8 cellular contexts compared by ENCODE assay signal in genomic region chr1:153749408-153750005, GRCh38. TPM values are rescaled to one million over a fixed set of nuclear protein-coding genes. Genes with fewer than 3 reads are reported as not detected.
DNase-seq lines count a peak whose midpoint lies in the region; TF ChIP-seq lines count a peak whose summit lies in the region.

No MANE protein-coding gene starts in this region.

- no peaks in the 10 kb centered on the region for H4K20me1 ChIP-seq in H9 (ENCODE audit: control insufficient read depth, insufficient read depth, insufficient read length)

- no peaks in the 10 kb centered on the region for H3K9me3 ChIP-seq in H9 (ENCODE audit: control insufficient read depth, low read depth, low read length)
- no peaks in the 10 kb centered on the region for H3K9me3 ChIP-seq in SJCRH30 (replicated peaks)
- no peaks in the 10 kb centered on the region for H3K9me3 ChIP-seq in transverse colon

- no peak overlapping the region for H3K56ac ChIP-seq in H9 (ENCODE audit: insufficient read length, low read depth, low read length)

- no peak overlapping the region for H4K91ac ChIP-seq in H9 (ENCODE audit: insufficient read length, low read depth, low read length)

- H3K4me3 ChIP-seq in SJCRH30 (no peak overlapping the region), transverse colon (no peak overlapping the region)

- no peak overlapping the region for H2BK5ac ChIP-seq in H9 (ENCODE audit: insufficient read length, low read length)

- no peak overlapping the region for H3K4ac ChIP-seq in H9 (ENCODE audit: low read depth, low read length)

- WGBS in H9 (ENCODE audit: extremely low coverage, insufficient read length, low lambda C conversion rate) = no CpG with 5 or more reads among the region's 6 CpGs
- 42 to 43% methylated on average over 6 of the region's 6 CpGs for WGBS in transverse colon (ENCODE audit: low coverage in 1 of 2), 2 donors

- no peak overlapping the region for H2BK20ac ChIP-seq in H9 (ENCODE audit: low read depth, low read length, poor library complexity, severe bottlenecking)

- H3K4me2 ChIP-seq in H9 (ENCODE audit: insufficient read depth, insufficient read length, low read length) = no peak overlapping the region

- H3K4me1 ChIP-seq in H9 (ENCODE audit: insufficient read depth, low read length) (peaks cover 19% of the 10 kb centered on the region), SJCRH30 (no peaks in the 10 kb centered on the region), transverse colon (peaks cover 9 to 34% (median 15%) of the 10 kb centered on the region in 4 donors)

- no peak for TF ChIP-seq POLR2A in transverse colon (IDR thresholded peaks at IDR 0.05)

- no peaks in the 10 kb centered on the region for H3K9me3 Mint-ChIP-seq in H9

- peaks cover 38 to 44% of the 10 kb centered on the region in 2 experiments for H3K4me1 Mint-ChIP-seq in H9

- H3K36me3 ChIP-seq in SJCRH30 = peaks cover 17% of the 10 kb centered on the region
- peaks cover 0 to 26% (median 1%) of the 10 kb centered on the region in 4 donors for H3K36me3 ChIP-seq in transverse colon

- no peak overlapping the region for H3K23ac ChIP-seq in H9 (ENCODE audit: insufficient read length, low read depth, low read length)

- TF ChIP-seq EP300 in transverse colon (IDR thresholded peaks at IDR 0.05; ENCODE audit: low read depth) = no peak

- H3K4me3 Mint-ChIP-seq in H9 = no peak overlapping the region

- H3K27me3 ChIP-seq in H9 (ENCODE audit: insufficient read depth, low read length) (no peaks in the 10 kb centered on the region), SJCRH30 (no peaks in the 10 kb centered on the region), transverse colon (no peaks in the 10 kb centered on the region)

- no peak overlapping the region for H3K27ac ChIP-seq in H9 (ENCODE audit: insufficient read length, low read depth, low read length)
- no peak overlapping the region for H3K27ac ChIP-seq in SJCRH30
- peak overlapping the region in 3 of 4 donors; percentile 15 to 50 (median 36) for H3K27ac ChIP-seq in transverse colon

- H2AFZ ChIP-seq in H9 (ENCODE audit: low read length) = no peak overlapping the region

- no peak overlapping the region for H2AK5ac ChIP-seq in H9 (ENCODE audit: insufficient read length, low read length)

- H2BK12ac ChIP-seq in H9 (ENCODE audit: insufficient read length, low read depth, low read length) = no peak overlapping the region

- no peak overlapping the region for H3K9ac ChIP-seq in H9 (ENCODE audit: extremely low read depth, insufficient read length, low read length)

- intact Hi-C loops in transverse colon (cut with DNase I; ENCODE audit: low total_unique reads) = loop anchor here (2.0 kb wide), 1 partner anchor 71 kb away; the partner anchor contains the start of gene NPR1

- H3K14ac ChIP-seq in H9 (ENCODE audit: insufficient read depth, low read length) = no peak overlapping the region

- no peak overlapping the region for H3K27ac Mint-ChIP-seq in H9

- H3T11ph ChIP-seq in H9 (ENCODE audit: low read length) = no peak overlapping the region

- no peak overlapping the region for H2BK15ac ChIP-seq in H9 (ENCODE audit: low read depth, low read length)

- no peaks in the 10 kb centered on the region; the same call in 1 of the 2 replicates for H3K27me3 Mint-ChIP-seq in H9 (ENCODE audit: low read depth)

- no peak overlapping the region for H2BK120ac ChIP-seq in H9 (ENCODE audit: low read depth, low read length, poor library complexity, severe bottlenecking)

- in situ Hi-C loops in transverse colon (cut with MboI; ENCODE audit: low pct_ligation_motif_present in 1 of 4, low pct_unique_long_range_greater_than_20kb in 1 of 4, low sequenced_read_pairs in 3 of 4) = loop anchor here in 3 of 4 donors (10.0 to 25.0 kb wide), 3 partner anchors 75 to 245 kb away; partner anchors contain the start of genes ILF2 (in 1 of the 3) and NPR1 (in 1 of the 3)

- peak; percentile 91 for DNase-seq in DMS53 (lab: John Stamatoyannopoulos, UW)
- DNase-seq in H9 = peak; percentile 83
- DNase-seq in MV-4-11 (lab: John Stamatoyannopoulos, UW) = peak; percentile 86
- peak; percentile 60 to 76 for DNase-seq in SJCRH30
- DNase-seq in activated gamma-delta T cell treated with Interleukin-2 at 50 U/mL for 16 hours = peak; percentile 71
- peak; percentile 78 for DNase-seq in glomerular visceral epithelial cell (ENCODE audit: extremely low spot score)
- DNase-seq in pons (ENCODE audit: low spot score) = peak; percentile 87
- peak; percentile 89 for DNase-seq in transverse colon

- peaks cover 46 to 87% (median 63%) of the 10 kb centered on the region in 3 experiments; a peak in 6 of 7 replicates for H3K36me3 Mint-ChIP-seq in H9 (ENCODE audit: insufficient read depth in 1 of 3, low read depth in 3 of 3)

- TF ChIP-seq CTCF in H9 (conservative IDR thresholded peaks at IDR 0.05) (peak; percentile 96), transverse colon (IDR thresholded peaks at IDR 0.05) (peak; percentile 87 to 92 (median 90))

- H4K8ac ChIP-seq in H9 (replicated peaks; ENCODE audit: insufficient read length, low read depth, low read length) = no peak overlapping the region

- H3K79me1 ChIP-seq in H9 (ENCODE audit: insufficient read depth, low read depth, low read length, poor library complexity, severe bottlenecking) = peaks cover 3% of the 10 kb centered on the region

- H4K5ac ChIP-seq in H9 (ENCODE audit: insufficient read length, low read depth, low read length) = no peak overlapping the region

- no peaks in the 10 kb centered on the region for H3K79me2 ChIP-seq in H9 (ENCODE audit: insufficient read depth, low read length)

- no peak overlapping the region for H3K18ac ChIP-seq in H9 (ENCODE audit: insufficient read length, low read depth, low read length)

- peaks cover 3% of the 10 kb centered on the region for H3K23me2 ChIP-seq in H9 (ENCODE audit: insufficient read length, low read depth, low read length, poor library complexity, severe bottlenecking)

RNA-seq across cellular contexts. Expression of gene INTS3, which starts 21.7 kb away (rescaled TPM):
- total RNA-seq in H9 (2021) (65.4 and 67.1 TPM in 2 replicates), transverse colon (10 to 100 TPM; 26.1 to 35.6 (median 28.0) TPM)
- total RNA-seq in SJCRH30 (2014; rRNA removed; shearing (Covaris generic)) = 25.9 and 28.5 TPM in 2 replicates

RNA-seq across cellular contexts. Expression of gene SLC27A3, which starts 25.7 kb away (rescaled TPM):
- total RNA-seq in H9 (2021) (42.0 and 45.3 TPM in 2 replicates), transverse colon (100 to 1,000 TPM in 1 of 4 donors, 10 to 100 TPM in 3; 15.2 to 159 (median 26.2) TPM)
- 1.6 and 2.1 TPM in 2 replicates for total RNA-seq in SJCRH30 (2014; rRNA removed; shearing (Covaris generic))

Comparison
In these comparisons a context has a peak if more than half of its experiments do, and no peak if none do; other contexts are left out.
1. H3K27ac ChIP-seq: peak in transverse colon (3 of 4); none in H9 (single experiment) and SJCRH30 (single experiment).
2. Peak in every context shown above with its lines, with median percentiles within 50 percentile points of each other: DNase-seq.